Comparison of ENCODE assay signal across 11 cellular contexts in genomic region chr11:108538022-108538424, GRCh38. TPM values are rescaled to one million over a fixed set of nuclear protein-coding genes. Genes with fewer than 3 reads are reported as not detected.
DNase-seq lines count a peak whose midpoint lies in the region; ATAC-seq, FAIRE-seq and TF ChIP-seq lines count a peak whose summit lies in the region.
"Had no signal": no experiment of that assay in that cellular context is flagged by ENCODE, and none has a peak within 500 bp of the region (broad histone marks: within the 10 kb centered on the region; RNA-seq: fewer than 3 reads in every experiment).

No MANE protein-coding gene starts in this region.

- H3K9me3 Mint-ChIP-seq in T-cell, result no peaks in the 10 kb centered on the region

- 37 to 62% methylated on average over 8 of the region's 8 CpGs for WGBS in thyroid gland, 2 donors

- peak; percentile 9 to 13 for DNase-seq in activated CD8-positive, alpha-beta memory T cell treated with anti-CD3 and anti-CD28 coated beads for 4 hours (ENCODE audit: low read depth in 2 of 2)
- DNase-seq in activated CD8-positive, alpha-beta memory T cell treated with anti-CD3 and anti-CD28 coated beads for 24 hours, result no peak
- DNase-seq in T-cell, result peak in 18 of 34 experiments; percentile 1 to 36 (median 8)
- DNase-seq in thyroid gland, result peak; percentile 39 to 50
- no peak for DNase-seq in HTR-8/SVneo (ENCODE audit: insufficient read length, low spot score)
- DNase-seq in kidney glomerular epithelial cell (lab: John Stamatoyannopoulos, UW), result no peak
- DNase-seq: activated CD4-positive, alpha-beta T cell treated with anti-CD3 and anti-CD28 coated beads, Interleukin-2, amount 50 U/mL, for 48 hours; SK-N-SH had no signal

- no peak for TF ChIP-seq POLR2A in thyroid gland (IDR thresholded peaks at IDR 0.05)

- peaks cover 9 to 17% of the 10 kb centered on the region in 2 donors for H3K36me3 ChIP-seq in mucosa of rectum (ENCODE audit: control insufficient read depth in 2 of 2, insufficient read depth in 2 of 2, low read length in 2 of 2)
- H3K36me3 ChIP-seq in thyroid gland, result no peaks in the 10 kb centered on the region

- peaks cover 6% of the 10 kb centered on the region for H3K36me3 Mint-ChIP-seq in T-cell

- no peak for TF ChIP-seq CTCF in thyroid gland (IDR thresholded peaks at IDR 0.05)

- H3K4me3 ChIP-seq in mucosa of rectum (ENCODE audit: low read length in 2 of 2) (peak overlapping the region in 1 of 2 donors; percentile 44), thyroid gland (replicated peaks in 1 of 3) (no peak overlapping the region)

- H3K27ac ChIP-seq in mucosa of rectum (ENCODE audit: low read depth in 2 of 2, low read length in 2 of 2), result peak overlapping the region; percentile 52 to 59
- peak overlapping the region in 2 of 3 donors; percentile 2 to 19 for H3K27ac ChIP-seq in thyroid gland

- no peaks in the 10 kb centered on the region for H3K9me3 ChIP-seq in mucosa of rectum (ENCODE audit: control insufficient read depth in 2 of 2, low read length in 2 of 2)
- no peaks in the 10 kb centered on the region for H3K9me3 ChIP-seq in thyroid gland
- H3K9me3 ChIP-seq: SK-N-SH had no signal

- H3K4me1 ChIP-seq in mucosa of rectum (ENCODE audit: control insufficient read depth in 2 of 2, insufficient read depth in 2 of 2, low read length in 2 of 2), result peaks cover 0 to 6% of the 10 kb centered on the region in 2 donors
- peaks cover 0 to 11% of the 10 kb centered on the region in 2 donors for H3K4me1 ChIP-seq in thyroid gland

- no peak for FAIRE-seq in HTR-8/SVneo (lab: Jason Lieb, UNC)
- FAIRE-seq: endometrium had no signal

- peaks cover 0 to 2% (median 0%) of the 10 kb centered on the region in 3 donors for H3K4me1 Mint-ChIP-seq in T-cell

- ATAC-seq in T-cell (replicated peaks in 1 of 4) (peak in 3 of 4 experiments; percentile 43 to 60 (median 49)), HG03439 (IDR thresholded peaks at IDR 0.05; ENCODE audit: unreplicated experiment) (no peak)

- CTCF ChIA-PET in T-cell (lab: Charles Lee), result interaction anchor here in 1 of 2 donors (0.6 kb wide), 1 partner anchor 10 kb away, joined by 5 read pairs; no protein-coding TSS in a partner anchor

- intact Hi-C loops in thyroid gland (cut with DNase I), result no loop called here

- POLR2A ChIA-PET in T-cell (lab: Charles Lee), result no interaction called here

- H3K27me3 ChIP-seq in mucosa of rectum (ENCODE audit: control insufficient read depth in 2 of 2, insufficient read depth in 2 of 2, low read length in 2 of 2) (no peaks in the 10 kb centered on the region), thyroid gland (no peaks in the 10 kb centered on the region)

- H3K27ac Mint-ChIP-seq in T-cell, result peak overlapping the region in 1 of 2 donors; percentile 30

- H3K27me3 Mint-ChIP-seq in T-cell, result no peaks in the 10 kb centered on the region

- H3K4me3 Mint-ChIP-seq in T-cell, result peak overlapping the region in 1 of 3 donors; percentile 21

- H3K9ac ChIP-seq in mucosa of rectum (ENCODE audit: low read depth in 1 of 2, low read length in 2 of 2), result no peak overlapping the region
- H3K9ac ChIP-seq: SK-N-SH had no signal

RNA-seq across cellular contexts. Expression of gene POGLUT3, which starts 39.8 kb away (rescaled TPM):
- total RNA-seq in T-cell, result 10 to 100 TPM in 1 of 5 donors, 1 to 10 TPM in 4; 8.0 to 12.3 (median 9.0) TPM
- 10 to 100 TPM; 12.9 to 22.3 (median 18.9) TPM for total RNA-seq in thyroid gland

RNA-seq across cellular contexts. Expression of gene EXPH5, which starts 55.5 kb away (rescaled TPM):
- total RNA-seq in T-cell (1 to 10 TPM; 3.3 to 4.1 (median 4.0) TPM), thyroid gland (10 to 100 TPM in 1 of 4 donors, 1 to 10 TPM in 3; 4.5 to 12.2 (median 6.3) TPM)

Comparison
In these comparisons a context has a peak if more than half of its experiments do, and no peak if none do; other contexts are left out.
1. DNase-seq: peak in activated CD8-positive, alpha-beta memory T cell treated with anti-CD3 and anti-CD28 coated beads for 4 hours (2 of 2), T-cell (18 of 34) and thyroid gland (2 of 2); none in activated CD8-positive, alpha-beta memory T cell treated with anti-CD3 and anti-CD28 coated beads for 24 hours (single experiment), HTR-8/SVneo (single experiment) and kidney glomerular epithelial cell (single experiment).